Comparison of ENCODE assay signal across 8 cellular contexts in the genomic region with DNA sequence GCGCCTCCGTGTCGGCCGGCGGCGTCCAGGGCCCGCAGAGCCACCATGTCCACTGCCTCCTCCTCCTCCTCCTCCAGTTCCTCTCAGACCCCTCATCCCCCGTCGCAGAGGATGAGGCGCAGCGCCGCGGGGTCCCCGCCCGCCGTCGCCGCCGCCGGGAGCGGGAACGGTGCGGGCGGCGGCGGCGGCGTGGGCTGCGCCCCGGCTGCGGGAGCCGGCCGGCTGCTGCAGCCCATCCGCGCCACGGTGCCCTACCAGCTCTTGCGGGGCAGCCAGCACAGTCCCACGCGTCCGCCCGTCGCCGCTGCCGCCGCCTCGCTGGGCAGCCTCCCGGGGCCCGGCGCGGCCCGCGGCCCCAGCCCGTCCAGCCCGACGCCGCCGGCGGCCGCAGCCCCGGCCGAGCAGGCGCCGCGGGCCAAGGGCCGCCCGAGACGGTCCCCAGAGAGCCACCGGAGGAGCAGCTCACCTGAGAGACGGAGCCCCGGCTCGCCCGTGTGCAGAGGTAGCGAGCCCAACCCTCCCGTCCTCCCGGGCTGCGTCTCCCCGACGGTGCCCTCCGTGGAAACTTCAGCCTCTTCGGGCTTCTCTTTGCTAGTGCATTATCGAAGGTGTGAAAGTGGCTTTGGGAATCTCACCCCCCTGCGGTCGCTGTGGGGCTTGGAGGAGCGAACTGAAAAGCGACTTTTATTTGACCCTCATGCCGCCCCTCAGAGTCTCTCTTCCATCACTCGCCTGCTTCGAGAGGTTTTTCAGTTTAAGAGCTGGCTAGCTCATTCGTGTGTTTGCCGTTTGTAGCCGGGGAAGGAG. TPM values are rescaled to one million over a fixed set of nuclear protein-coding genes. Genes with fewer than 3 reads are reported as not detected.
DNase-seq lines count a peak whose midpoint lies in the region; TF ChIP-seq lines count a peak whose summit lies in the region.

No MANE protein-coding gene starts in this region.

- H3K79me2 ChIP-seq in H9 (ENCODE audit: insufficient read depth, low read length) (peaks cover 6% of the 10 kb centered on the region), mesendoderm (ENCODE audit: control insufficient read depth, insufficient read depth, low read length) (peaks cover 5% of the 10 kb centered on the region)

- H3K36me3 ChIP-seq in mesendoderm (ENCODE audit: control insufficient read depth, insufficient read depth, low read length): no peaks in the 10 kb centered on the region

- H3K4ac ChIP-seq in H9 (ENCODE audit: low read depth, low read length): no peak overlapping the region
- H3K4ac ChIP-seq in mesendoderm (ENCODE audit: low read depth, low read length): no peak overlapping the region

- no peak overlapping the region for H3K56ac ChIP-seq in H9 (ENCODE audit: insufficient read length, low read depth, low read length)
- H3K56ac ChIP-seq in mesendoderm (ENCODE audit: low read length): peak overlapping the region; percentile 94

- H2BK20ac ChIP-seq in H9 (ENCODE audit: low read depth, low read length, poor library complexity, severe bottlenecking): no peak overlapping the region

- H3K9ac ChIP-seq in H9 (ENCODE audit: extremely low read depth, insufficient read length, low read length) (peak overlapping the region; percentile 60), mesendoderm (ENCODE audit: low read length) (peak overlapping the region; percentile 89)

- H2AFZ ChIP-seq in H9 (ENCODE audit: low read length): no peak overlapping the region

- peak overlapping the region; percentile 80 for H3K4me3 ChIP-seq in mesendoderm (ENCODE audit: low read length)

- peak; percentile 76 for DNase-seq in DMS153 treated with DMSO at 0.1 percent for 48 hours (lab: John Stamatoyannopoulos, UW; ENCODE audit: unreplicated experiment)
- DNase-seq in H9: peak; percentile 39
- peak; percentile 40 for DNase-seq in NCI-H2171 (lab: John Stamatoyannopoulos, UW)
- DNase-seq in activated CD4-positive, alpha-beta T cell treated with anti-CD3 and anti-CD28 coated beads, Interleukin-2, amount 50 U/mL, for 48 hours: peak; percentile 44 to 54
- peak; percentile 25 for DNase-seq in effector CD8-positive, alpha-beta T cell (lab: John Stamatoyannopoulos, UW)
- DNase-seq in mesendoderm: peak; percentile 78
- DNase-seq in stimulated activated CD8-positive, alpha-beta memory T cell treated with anti-CD3 and anti-CD28 coated beads, Interleukin-15, amount 100 ng/mL, for 48 hours (ENCODE audit: low read depth in 2 of 2): peak; percentile 20 to 28
- no peak for DNase-seq in T1000 (lab: John Stamatoyannopoulos, UW)

- H3K18ac ChIP-seq in H9 (ENCODE audit: insufficient read length, low read depth, low read length) (peak overlapping the region; percentile 92), mesendoderm (ENCODE audit: low read length) (peak overlapping the region; percentile 90)

- TF ChIP-seq CTCF in H9 (conservative IDR thresholded peaks at IDR 0.05): no peak; the same call in 2 of the 3 replicates

- H3K27me3 ChIP-seq in H9 (ENCODE audit: insufficient read depth, low read length) (no peaks in the 10 kb centered on the region), mesendoderm (ENCODE audit: insufficient read depth, low read length, poor library complexity) (no peaks in the 10 kb centered on the region)

- no peaks in the 10 kb centered on the region for H4K20me1 ChIP-seq in H9 (ENCODE audit: control insufficient read depth, insufficient read depth, insufficient read length)

- H3K4me1 ChIP-seq in H9 (ENCODE audit: insufficient read depth, low read length): peaks cover 5% of the 10 kb centered on the region; the same call in 1 of the 2 replicates
- H3K4me1 ChIP-seq in mesendoderm (ENCODE audit: control insufficient read depth, low read depth, low read length): no peaks in the 10 kb centered on the region

- peak overlapping the region; percentile 75 to 95 for H3K4me3 Mint-ChIP-seq in H9

- H4K8ac ChIP-seq in H9 (replicated peaks; ENCODE audit: insufficient read length, low read depth, low read length) (no peak overlapping the region), mesendoderm (ENCODE audit: low read depth, low read length) (no peak overlapping the region)

- H3K9me3 Mint-ChIP-seq in H9: no peaks in the 10 kb centered on the region

- H3K23me2 ChIP-seq in H9 (ENCODE audit: insufficient read length, low read depth, low read length, poor library complexity, severe bottlenecking): peaks cover 11% of the 10 kb centered on the region

- peaks cover 13 to 16% of the 10 kb centered on the region in 2 experiments for H3K4me1 Mint-ChIP-seq in H9

- H3K36me3 Mint-ChIP-seq in H9 (ENCODE audit: insufficient read depth in 1 of 3, low read depth in 3 of 3): no peaks in the 10 kb centered on the region

- no peak overlapping the region for H3K27ac Mint-ChIP-seq in H9

- H3K27ac ChIP-seq in H9 (ENCODE audit: insufficient read length, low read depth, low read length) (no peak overlapping the region), mesendoderm (ENCODE audit: low read depth, low read length) (peak overlapping the region; percentile 89)

- H2BK15ac ChIP-seq in H9 (ENCODE audit: low read depth, low read length): no peak overlapping the region
- no peak overlapping the region for H2BK15ac ChIP-seq in mesendoderm (replicated peaks; ENCODE audit: low read depth)

- no peak overlapping the region for H2BK12ac ChIP-seq in H9 (ENCODE audit: insufficient read length, low read depth, low read length)

- no peaks in the 10 kb centered on the region for H3K79me1 ChIP-seq in H9 (ENCODE audit: insufficient read depth, low read depth, low read length, poor library complexity, severe bottlenecking)
- H3K79me1 ChIP-seq in mesendoderm (ENCODE audit: low read length): no peaks in the 10 kb centered on the region

- no CpG with 5 or more reads among the region's 91 CpGs for WGBS in H9 (ENCODE audit: extremely low coverage, insufficient read length, low lambda C conversion rate)
- no CpG with 5 or more reads among the region's 91 CpGs for WGBS in mesendoderm (ENCODE audit: extremely low coverage, insufficient coverage, low lambda C conversion rate)

- H4K5ac ChIP-seq in H9 (ENCODE audit: insufficient read length, low read depth, low read length) (no peak overlapping the region), mesendoderm (ENCODE audit: low read length) (no peak overlapping the region)

- H3K23ac ChIP-seq in H9 (ENCODE audit: insufficient read length, low read depth, low read length): no peak overlapping the region
- H3K23ac ChIP-seq in mesendoderm (ENCODE audit: low read length): no peak overlapping the region

- no peak overlapping the region for H3T11ph ChIP-seq in H9 (ENCODE audit: low read length)

- H2AK5ac ChIP-seq in H9 (ENCODE audit: insufficient read length, low read length) (no peak overlapping the region), mesendoderm (ENCODE audit: low read length) (no peak overlapping the region)

- 0 out of 2 replicates have a peak overlapping the region, but pooled peaks have one; percentile 44 for H3K14ac ChIP-seq in H9 (ENCODE audit: insufficient read depth, low read length)

- H2BK5ac ChIP-seq in H9 (ENCODE audit: insufficient read length, low read length) (no peak overlapping the region), mesendoderm (ENCODE audit: low read length) (no peak overlapping the region)

- H4K91ac ChIP-seq in H9 (ENCODE audit: insufficient read length, low read depth, low read length): no peak overlapping the region

- H3K9me3 ChIP-seq in H9 (ENCODE audit: control insufficient read depth, low read depth, low read length): no peaks in the 10 kb centered on the region

- H2BK120ac ChIP-seq in H9 (ENCODE audit: low read depth, low read length, poor library complexity, severe bottlenecking) (no peak overlapping the region), mesendoderm (ENCODE audit: low read depth, low read length) (no peak overlapping the region)

- peak overlapping the region; percentile 98 for H3K4me2 ChIP-seq in H9 (ENCODE audit: insufficient read depth, insufficient read length, low read length)
- H3K4me2 ChIP-seq in mesendoderm (ENCODE audit: low read length): peak overlapping the region; percentile 92

- H3K27me3 Mint-ChIP-seq in H9 (ENCODE audit: low read depth): no peaks in the 10 kb centered on the region

RNA-seq across cellular contexts. Expression of gene GLCCI1, which starts 0.9 kb away (rescaled TPM):
- total RNA-seq in H9 (2021): 19.1 and 19.5 TPM in 2 replicates
- polyA plus RNA-seq in mesendoderm (2013, experiment 1 of 2): 5.8 TPM
- 5.9 TPM for polyA plus RNA-seq in mesendoderm (2013, experiment 2 of 2)
